ENCODE assay signal across 1 cellular context in the genomic region with DNA sequence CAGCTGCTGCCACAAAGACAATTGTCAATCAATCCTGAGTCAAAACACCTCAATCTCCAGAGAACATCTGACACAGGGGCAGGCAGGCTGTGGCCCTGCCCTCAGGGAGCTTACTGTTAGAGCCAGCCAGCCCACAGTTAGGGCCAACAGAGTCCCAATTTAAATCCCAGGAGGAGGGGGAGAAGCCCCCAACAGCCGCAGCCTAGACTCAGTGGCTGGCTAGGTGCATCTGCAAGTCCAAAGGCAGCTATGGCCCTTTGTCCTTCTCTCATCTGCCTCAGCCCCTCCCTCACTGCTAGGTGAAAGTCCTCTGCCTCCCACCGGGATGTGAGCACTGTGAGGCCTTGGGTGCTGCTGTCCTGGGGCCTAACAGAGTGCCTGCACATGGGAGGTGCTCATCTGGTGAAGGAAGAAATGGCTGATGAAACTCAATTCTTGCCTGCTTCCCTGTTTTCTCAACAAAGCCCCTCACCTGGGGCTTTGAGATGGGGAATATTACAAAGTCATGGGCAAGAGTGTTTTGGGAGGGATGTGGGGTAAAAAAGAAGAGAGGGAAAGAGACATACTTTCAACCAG.
TF ChIP-seq lines count a peak whose summit lies in the region.

No MANE protein-coding gene starts in this region.

TF ChIP-seq in H1, 55 proteins besides CTCF, POLR2A, EP300 and RAD21:
- TF ChIP-seq EZH2 (IDR thresholded peaks at IDR 0.05; ENCODE audit: low read depth, low read length, severe bottlenecking) (no peak), CHD1 (IDR thresholded peaks at IDR 0.05; ENCODE audit: low read depth, low read length) (no peak), ZNF274 (IDR thresholded peaks at IDR 0.05; ENCODE audit: borderline replicate concordance, extremely low read depth, low read length) (no peak), POLR2AphosphoS5 (IDR thresholded peaks at IDR 0.05; ENCODE audit: low read depth, low read length) (no peak), KDM1A (IDR thresholded peaks at IDR 0.05; ENCODE audit: borderline replicate concordance, low read length) (no peak), KDM5A (IDR thresholded peaks at IDR 0.05; ENCODE audit: low read length) (no peak), BRCA1 (IDR thresholded peaks at IDR 0.05; ENCODE audit: low read depth, low read length) (no peak), PHF8 (conservative IDR thresholded peaks at IDR 0.05; ENCODE audit: low read depth, low read length) (no peak), CEBPB (IDR thresholded peaks at IDR 0.05; ENCODE audit: low read depth, low read length) (no peak), CBX8 (IDR thresholded peaks at IDR 0.05; ENCODE audit: borderline replicate concordance, low read depth, low read length) (no peak)
- TF ChIP-seq, protein P1, sequence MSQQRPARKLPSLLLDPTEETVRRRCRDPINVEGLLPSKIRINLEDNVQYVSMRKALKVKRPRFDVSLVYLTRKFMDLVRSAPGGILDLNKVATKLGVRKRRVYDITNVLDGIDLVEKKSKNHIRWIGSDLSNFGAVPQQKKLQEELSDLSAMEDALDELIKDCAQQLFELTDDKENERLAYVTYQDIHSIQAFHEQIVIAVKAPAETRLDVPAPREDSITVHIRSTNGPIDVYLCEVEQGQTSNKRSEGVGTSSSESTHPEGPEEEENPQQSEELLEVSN (IDR thresholded peaks at IDR 0.05) = no peak
- TF ChIP-seq, protein P2, sequence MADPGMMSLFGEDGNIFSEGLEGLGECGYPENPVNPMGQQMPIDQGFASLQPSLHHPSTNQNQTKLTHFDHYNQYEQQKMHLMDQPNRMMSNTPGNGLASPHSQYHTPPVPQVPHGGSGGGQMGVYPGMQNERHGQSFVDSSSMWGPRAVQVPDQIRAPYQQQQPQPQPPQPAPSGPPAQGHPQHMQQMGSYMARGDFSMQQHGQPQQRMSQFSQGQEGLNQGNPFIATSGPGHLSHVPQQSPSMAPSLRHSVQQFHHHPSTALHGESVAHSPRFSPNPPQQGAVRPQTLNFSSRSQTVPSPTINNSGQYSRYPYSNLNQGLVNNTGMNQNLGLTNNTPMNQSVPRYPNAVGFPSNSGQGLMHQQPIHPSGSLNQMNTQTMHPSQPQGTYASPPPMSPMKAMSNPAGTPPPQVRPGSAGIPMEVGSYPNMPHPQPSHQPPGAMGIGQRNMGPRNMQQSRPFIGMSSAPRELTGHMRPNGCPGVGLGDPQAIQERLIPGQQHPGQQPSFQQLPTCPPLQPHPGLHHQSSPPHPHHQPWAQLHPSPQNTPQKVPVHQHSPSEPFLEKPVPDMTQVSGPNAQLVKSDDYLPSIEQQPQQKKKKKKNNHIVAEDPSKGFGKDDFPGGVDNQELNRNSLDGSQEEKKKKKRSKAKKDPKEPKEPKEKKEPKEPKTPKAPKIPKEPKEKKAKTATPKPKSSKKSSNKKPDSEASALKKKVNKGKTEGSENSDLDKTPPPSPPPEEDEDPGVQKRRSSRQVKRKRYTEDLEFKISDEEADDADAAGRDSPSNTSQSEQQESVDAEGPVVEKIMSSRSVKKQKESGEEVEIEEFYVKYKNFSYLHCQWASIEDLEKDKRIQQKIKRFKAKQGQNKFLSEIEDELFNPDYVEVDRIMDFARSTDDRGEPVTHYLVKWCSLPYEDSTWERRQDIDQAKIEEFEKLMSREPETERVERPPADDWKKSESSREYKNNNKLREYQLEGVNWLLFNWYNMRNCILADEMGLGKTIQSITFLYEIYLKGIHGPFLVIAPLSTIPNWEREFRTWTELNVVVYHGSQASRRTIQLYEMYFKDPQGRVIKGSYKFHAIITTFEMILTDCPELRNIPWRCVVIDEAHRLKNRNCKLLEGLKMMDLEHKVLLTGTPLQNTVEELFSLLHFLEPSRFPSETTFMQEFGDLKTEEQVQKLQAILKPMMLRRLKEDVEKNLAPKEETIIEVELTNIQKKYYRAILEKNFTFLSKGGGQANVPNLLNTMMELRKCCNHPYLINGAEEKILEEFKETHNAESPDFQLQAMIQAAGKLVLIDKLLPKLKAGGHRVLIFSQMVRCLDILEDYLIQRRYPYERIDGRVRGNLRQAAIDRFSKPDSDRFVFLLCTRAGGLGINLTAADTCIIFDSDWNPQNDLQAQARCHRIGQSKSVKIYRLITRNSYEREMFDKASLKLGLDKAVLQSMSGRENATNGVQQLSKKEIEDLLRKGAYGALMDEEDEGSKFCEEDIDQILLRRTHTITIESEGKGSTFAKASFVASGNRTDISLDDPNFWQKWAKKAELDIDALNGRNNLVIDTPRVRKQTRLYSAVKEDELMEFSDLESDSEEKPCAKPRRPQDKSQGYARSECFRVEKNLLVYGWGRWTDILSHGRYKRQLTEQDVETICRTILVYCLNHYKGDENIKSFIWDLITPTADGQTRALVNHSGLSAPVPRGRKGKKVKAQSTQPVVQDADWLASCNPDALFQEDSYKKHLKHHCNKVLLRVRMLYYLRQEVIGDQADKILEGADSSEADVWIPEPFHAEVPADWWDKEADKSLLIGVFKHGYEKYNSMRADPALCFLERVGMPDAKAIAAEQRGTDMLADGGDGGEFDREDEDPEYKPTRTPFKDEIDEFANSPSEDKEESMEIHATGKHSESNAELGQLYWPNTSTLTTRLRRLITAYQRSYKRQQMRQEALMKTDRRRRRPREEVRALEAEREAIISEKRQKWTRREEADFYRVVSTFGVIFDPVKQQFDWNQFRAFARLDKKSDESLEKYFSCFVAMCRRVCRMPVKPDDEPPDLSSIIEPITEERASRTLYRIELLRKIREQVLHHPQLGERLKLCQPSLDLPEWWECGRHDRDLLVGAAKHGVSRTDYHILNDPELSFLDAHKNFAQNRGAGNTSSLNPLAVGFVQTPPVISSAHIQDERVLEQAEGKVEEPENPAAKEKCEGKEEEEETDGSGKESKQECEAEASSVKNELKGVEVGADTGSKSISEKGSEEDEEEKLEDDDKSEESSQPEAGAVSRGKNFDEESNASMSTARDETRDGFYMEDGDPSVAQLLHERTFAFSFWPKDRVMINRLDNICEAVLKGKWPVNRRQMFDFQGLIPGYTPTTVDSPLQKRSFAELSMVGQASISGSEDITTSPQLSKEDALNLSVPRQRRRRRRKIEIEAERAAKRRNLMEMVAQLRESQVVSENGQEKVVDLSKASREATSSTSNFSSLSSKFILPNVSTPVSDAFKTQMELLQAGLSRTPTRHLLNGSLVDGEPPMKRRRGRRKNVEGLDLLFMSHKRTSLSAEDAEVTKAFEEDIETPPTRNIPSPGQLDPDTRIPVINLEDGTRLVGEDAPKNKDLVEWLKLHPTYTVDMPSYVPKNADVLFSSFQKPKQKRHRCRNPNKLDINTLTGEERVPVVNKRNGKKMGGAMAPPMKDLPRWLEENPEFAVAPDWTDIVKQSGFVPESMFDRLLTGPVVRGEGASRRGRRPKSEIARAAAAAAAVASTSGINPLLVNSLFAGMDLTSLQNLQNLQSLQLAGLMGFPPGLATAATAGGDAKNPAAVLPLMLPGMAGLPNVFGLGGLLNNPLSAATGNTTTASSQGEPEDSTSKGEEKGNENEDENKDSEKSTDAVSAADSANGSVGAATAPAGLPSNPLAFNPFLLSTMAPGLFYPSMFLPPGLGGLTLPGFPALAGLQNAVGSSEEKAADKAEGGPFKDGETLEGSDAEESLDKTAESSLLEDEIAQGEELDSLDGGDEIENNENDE (IDR thresholded peaks at IDR 0.05; ENCODE audit: insufficient replicate concordance, low read length) = no peak
